ENCODE assay signal across 1 cellular context in the genomic region with DNA sequence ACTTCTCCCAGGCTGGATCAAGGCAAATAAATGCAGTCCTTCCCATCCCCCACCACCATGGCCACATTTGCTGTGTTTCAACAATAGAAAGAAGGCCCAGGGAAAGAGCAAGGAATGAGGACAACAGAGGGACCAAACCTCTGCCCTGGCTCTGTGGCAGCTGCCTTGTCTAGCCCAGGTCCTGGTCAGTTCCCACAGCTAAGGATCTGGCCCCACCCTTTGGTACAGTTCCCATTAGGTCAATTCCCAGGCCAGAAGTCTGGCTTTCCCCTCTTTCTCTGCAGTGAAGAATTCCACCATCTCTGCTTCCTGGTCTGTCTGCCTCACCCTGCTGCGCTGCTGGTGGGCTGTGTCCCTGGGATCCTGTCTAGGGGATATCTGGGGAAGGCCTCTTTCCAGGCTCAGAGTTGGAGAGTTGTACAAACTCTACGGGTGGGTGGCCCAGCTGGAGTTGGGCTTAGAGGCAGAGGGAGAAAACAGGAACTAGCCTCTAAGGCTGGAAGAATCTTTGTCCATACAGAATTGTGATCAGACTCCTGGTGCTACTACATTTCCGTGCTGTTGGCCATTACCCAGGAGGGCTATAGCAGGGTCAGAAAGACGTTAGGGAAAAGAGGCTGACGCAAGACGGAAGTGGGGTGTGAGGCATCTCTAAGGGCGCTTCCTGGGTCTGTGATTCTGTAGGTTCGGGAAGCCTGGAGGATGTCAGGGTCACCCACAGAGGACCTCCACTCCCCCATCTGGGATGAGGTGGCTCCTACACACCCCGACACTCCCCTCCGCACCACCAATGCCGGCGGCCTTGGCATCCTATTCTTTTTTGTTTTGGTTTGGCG.
TF ChIP-seq lines count a peak whose summit lies in the region.

No MANE protein-coding gene starts in this region.

TF ChIP-seq in K562, 482 proteins besides CTCF, POLR2A, EP300 and RAD21 (continues in another document):
- TF ChIP-seq MTA1 (IDR thresholded peaks at IDR 0.05; ENCODE audit: borderline replicate concordance) (no peak), NFXL1 (CRISPR knock-in tag; IDR thresholded peaks at IDR 0.05) (no peak), NFRKB (IDR thresholded peaks at IDR 0.05; ENCODE audit: low read depth) (peak; percentile 89), SMARCC2 (IDR thresholded peaks at IDR 0.05; ENCODE audit: low read depth) (0 out of 2 replicates have a peak, but pooled peaks have one; percentile 17), ZC3H4 (CRISPR knock-in tag; IDR thresholded peaks at IDR 0.05; ENCODE audit: borderline replicate concordance) (0 out of 2 replicates have a peak, but pooled peaks have one; percentile 46), NCOA6 (IDR thresholded peaks at IDR 0.05) (no peak), FOXJ3 (CRISPR knock-in tag; IDR thresholded peaks at IDR 0.05) (no peak), ZNF24 (IDR thresholded peaks at IDR 0.05) (no peak), SMAD1 (IDR thresholded peaks at IDR 0.05; ENCODE audit: low read depth, low read length, partially characterized antibody) (no peak), MAFF (IDR thresholded peaks at IDR 0.05; ENCODE audit: low read length) (no peak), ZKSCAN3 (CRISPR knock-in tag; IDR thresholded peaks at IDR 0.05) (no peak), KAT2B (IDR thresholded peaks at IDR 0.05; ENCODE audit: low read depth, low read length) (no peak), ZNF354B (CRISPR knock-in tag; IDR thresholded peaks at IDR 0.05) (no peak), ZSCAN32 (CRISPR knock-in tag; IDR thresholded peaks at IDR 0.05) (no peak), TEAD4 (IDR thresholded peaks at IDR 0.05; ENCODE audit: low read length) (no peak), TEAD4 (CRISPR knock-in tag; IDR thresholded peaks at IDR 0.05; ENCODE audit: borderline replicate concordance) (0 out of 2 replicates have a peak, but pooled peaks have one; percentile 37), ZNF3 (CRISPR knock-in tag; IDR thresholded peaks at IDR 0.05) (no peak), ZNF347 (CRISPR knock-in tag; IDR thresholded peaks at IDR 0.05; ENCODE audit: low read depth) (no peak), NCOA2 (IDR thresholded peaks at IDR 0.05; ENCODE audit: partially characterized antibody in 2 of 2) (no peak), ZNF583 (CRISPR knock-in tag; IDR thresholded peaks at IDR 0.05) (0 out of 2 replicates have a peak, but pooled peaks have one; percentile 31), ATF4 (CRISPR knock-in tag; IDR thresholded peaks at IDR 0.05) (peak; percentile 36; the same call in 1 of the 2 replicates), MAZ (CRISPR knock-in tag; conservative IDR thresholded peaks at IDR 0.05 in 1 of 2, IDR thresholded peaks at IDR 0.05 in 1 of 2) (0 out of 4 replicates have a peak, but pooled peaks of 1 of the 2 experiments have one; percentile 11), KDM5B (IDR thresholded peaks at IDR 0.05; ENCODE audit: insufficient replicate concordance, low read depth, low read length) (no peak), ZNF695 (CRISPR knock-in tag; IDR thresholded peaks at IDR 0.05) (no peak), RREB1 (CRISPR knock-in tag; IDR thresholded peaks at IDR 0.05) (peak; percentile 20; the same call in 1 of the 2 replicates), ARID1B (IDR thresholded peaks at IDR 0.05) (no peak), RFX1 (IDR thresholded peaks at IDR 0.05) (no peak), ZNF584 (CRISPR knock-in tag; IDR thresholded peaks at IDR 0.05; ENCODE audit: low read depth) (peak; percentile 93; the same call in 1 of the 2 replicates), ELK3 (CRISPR knock-in tag; IDR thresholded peaks at IDR 0.05) (no peak)
- TF ChIP-seq, protein P1, sequence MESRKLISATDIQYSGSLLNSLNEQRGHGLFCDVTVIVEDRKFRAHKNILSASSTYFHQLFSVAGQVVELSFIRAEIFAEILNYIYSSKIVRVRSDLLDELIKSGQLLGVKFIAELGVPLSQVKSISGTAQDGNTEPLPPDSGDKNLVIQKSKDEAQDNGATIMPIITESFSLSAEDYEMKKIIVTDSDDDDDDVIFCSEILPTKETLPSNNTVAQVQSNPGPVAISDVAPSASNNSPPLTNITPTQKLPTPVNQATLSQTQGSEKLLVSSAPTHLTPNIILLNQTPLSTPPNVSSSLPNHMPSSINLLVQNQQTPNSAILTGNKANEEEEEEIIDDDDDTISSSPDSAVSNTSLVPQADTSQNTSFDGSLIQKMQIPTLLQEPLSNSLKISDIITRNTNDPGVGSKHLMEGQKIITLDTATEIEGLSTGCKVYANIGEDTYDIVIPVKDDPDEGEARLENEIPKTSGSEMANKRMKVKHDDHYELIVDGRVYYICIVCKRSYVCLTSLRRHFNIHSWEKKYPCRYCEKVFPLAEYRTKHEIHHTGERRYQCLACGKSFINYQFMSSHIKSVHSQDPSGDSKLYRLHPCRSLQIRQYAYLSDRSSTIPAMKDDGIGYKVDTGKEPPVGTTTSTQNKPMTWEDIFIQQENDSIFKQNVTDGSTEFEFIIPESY (CRISPR knock-in tag; IDR thresholded peaks at IDR 0.05): no peak
- TF ChIP-seq, protein P2, sequence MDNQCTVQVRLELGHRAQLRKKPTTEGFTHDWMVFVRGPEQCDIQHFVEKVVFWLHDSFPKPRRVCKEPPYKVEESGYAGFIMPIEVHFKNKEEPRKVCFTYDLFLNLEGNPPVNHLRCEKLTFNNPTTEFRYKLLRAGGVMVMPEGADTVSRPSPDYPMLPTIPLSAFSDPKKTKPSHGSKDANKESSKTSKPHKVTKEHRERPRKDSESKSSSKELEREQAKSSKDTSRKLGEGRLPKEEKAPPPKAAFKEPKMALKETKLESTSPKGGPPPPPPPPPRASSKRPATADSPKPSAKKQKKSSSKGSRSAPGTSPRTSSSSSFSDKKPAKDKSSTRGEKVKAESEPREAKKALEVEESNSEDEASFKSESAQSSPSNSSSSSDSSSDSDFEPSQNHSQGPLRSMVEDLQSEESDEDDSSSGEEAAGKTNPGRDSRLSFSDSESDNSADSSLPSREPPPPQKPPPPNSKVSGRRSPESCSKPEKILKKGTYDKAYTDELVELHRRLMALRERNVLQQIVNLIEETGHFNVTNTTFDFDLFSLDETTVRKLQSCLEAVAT (IDR thresholded peaks at IDR 0.05): peak in 1 of 2 experiments; percentile 58; a peak in 1 of 4 replicates
- TF ChIP-seq, protein P3, sequence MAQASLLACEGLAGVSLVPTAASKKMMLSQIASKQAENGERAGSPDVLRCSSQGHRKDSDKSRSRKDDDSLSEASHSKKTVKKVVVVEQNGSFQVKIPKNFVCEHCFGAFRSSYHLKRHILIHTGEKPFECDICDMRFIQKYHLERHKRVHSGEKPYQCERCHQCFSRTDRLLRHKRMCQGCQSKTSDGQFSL (CRISPR knock-in tag; IDR thresholded peaks at IDR 0.05): peak; percentile 24
- TF ChIP-seq, protein P3 (tag; IDR thresholded peaks at IDR 0.05): peak in 1 of 2 experiments; percentile 48; a peak in 2 of 4 replicates
- TF ChIP-seq, protein P4, sequence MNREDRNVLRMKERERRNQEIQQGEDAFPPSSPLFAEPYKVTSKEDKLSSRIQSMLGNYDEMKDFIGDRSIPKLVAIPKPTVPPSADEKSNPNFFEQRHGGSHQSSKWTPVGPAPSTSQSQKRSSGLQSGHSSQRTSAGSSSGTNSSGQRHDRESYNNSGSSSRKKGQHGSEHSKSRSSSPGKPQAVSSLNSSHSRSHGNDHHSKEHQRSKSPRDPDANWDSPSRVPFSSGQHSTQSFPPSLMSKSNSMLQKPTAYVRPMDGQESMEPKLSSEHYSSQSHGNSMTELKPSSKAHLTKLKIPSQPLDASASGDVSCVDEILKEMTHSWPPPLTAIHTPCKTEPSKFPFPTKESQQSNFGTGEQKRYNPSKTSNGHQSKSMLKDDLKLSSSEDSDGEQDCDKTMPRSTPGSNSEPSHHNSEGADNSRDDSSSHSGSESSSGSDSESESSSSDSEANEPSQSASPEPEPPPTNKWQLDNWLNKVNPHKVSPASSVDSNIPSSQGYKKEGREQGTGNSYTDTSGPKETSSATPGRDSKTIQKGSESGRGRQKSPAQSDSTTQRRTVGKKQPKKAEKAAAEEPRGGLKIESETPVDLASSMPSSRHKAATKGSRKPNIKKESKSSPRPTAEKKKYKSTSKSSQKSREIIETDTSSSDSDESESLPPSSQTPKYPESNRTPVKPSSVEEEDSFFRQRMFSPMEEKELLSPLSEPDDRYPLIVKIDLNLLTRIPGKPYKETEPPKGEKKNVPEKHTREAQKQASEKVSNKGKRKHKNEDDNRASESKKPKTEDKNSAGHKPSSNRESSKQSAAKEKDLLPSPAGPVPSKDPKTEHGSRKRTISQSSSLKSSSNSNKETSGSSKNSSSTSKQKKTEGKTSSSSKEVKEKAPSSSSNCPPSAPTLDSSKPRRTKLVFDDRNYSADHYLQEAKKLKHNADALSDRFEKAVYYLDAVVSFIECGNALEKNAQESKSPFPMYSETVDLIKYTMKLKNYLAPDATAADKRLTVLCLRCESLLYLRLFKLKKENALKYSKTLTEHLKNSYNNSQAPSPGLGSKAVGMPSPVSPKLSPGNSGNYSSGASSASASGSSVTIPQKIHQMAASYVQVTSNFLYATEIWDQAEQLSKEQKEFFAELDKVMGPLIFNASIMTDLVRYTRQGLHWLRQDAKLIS (CRISPR knock-in tag; IDR thresholded peaks at IDR 0.05): 0 out of 2 replicates have a peak, but pooled peaks have one; percentile 2
